Comparison of ENCODE assay signal across 8 cellular contexts in genomic region chr15:51736646-51737537, GRCh38. TPM values are rescaled to one million over a fixed set of nuclear protein-coding genes. Genes with fewer than 3 reads are reported as not detected.
DNase-seq lines count a peak whose midpoint lies in the region; ATAC-seq and TF ChIP-seq lines count a peak whose summit lies in the region.

No MANE protein-coding gene starts in this region.

- peak overlapping the region; percentile 90 for H3K4me2 ChIP-seq in neural cell (ENCODE audit: low read length)

- H3F3A ChIP-seq in neural cell (ENCODE audit: insufficient read depth, low read length, poor library complexity, severe bottlenecking), result no peaks in the 10 kb centered on the region

- no peaks in the 10 kb centered on the region for H3K4me1 Mint-ChIP-seq in type B pancreatic cell (ENCODE audit: unreplicated experiment)

- no peaks in the 10 kb centered on the region for H4K20me1 ChIP-seq in neural cell (ENCODE audit: insufficient read depth)

- H3K27me3 ChIP-seq in esophagus squamous epithelium (no peaks in the 10 kb centered on the region), neural cell (ENCODE audit: insufficient read depth, low read depth, low read length) (peaks cover 13% of the 10 kb centered on the region)

- no peak for TF ChIP-seq POLR2A in esophagus squamous epithelium (IDR thresholded peaks at IDR 0.05)

- TF ChIP-seq EP300 in neural cell (conservative IDR thresholded peaks at IDR 0.05; ENCODE audit: poor library complexity, severe bottlenecking), result no peak

- H3K9me3 Mint-ChIP-seq in type B pancreatic cell, result no peaks in the 10 kb centered on the region

- H3K27me3 Mint-ChIP-seq in type B pancreatic cell, result peaks cover 52% of the 10 kb centered on the region

- 4% methylated on average over 11 to 12 of the region's 74 CpGs for WGBS in esophagus squamous epithelium, 2 donors

- no peaks in the 10 kb centered on the region for H3K79me2 ChIP-seq in neural cell (replicated peaks; ENCODE audit: insufficient read depth, low read length)

- H3K4me3 Mint-ChIP-seq in type B pancreatic cell, result peak overlapping the region; percentile 86

- intact Hi-C loops in esophagus squamous epithelium (cut with DNase I), result no loop called here

- H2AFZ ChIP-seq in neural cell (ENCODE audit: low read depth, low read length), result peak overlapping the region; percentile 7

- H3K4me3 ChIP-seq in esophagus squamous epithelium (peak overlapping the region; percentile 54 to 95 (median 82)), neural cell (ENCODE audit: low read length) (peak overlapping the region; percentile 71)

- peak overlapping the region; percentile 46 for H3K27ac Mint-ChIP-seq in type B pancreatic cell

- H3K9ac ChIP-seq in neural cell (ENCODE audit: low read length), result peak overlapping the region; percentile 70

- H3K9me2 ChIP-seq in neural cell (ENCODE audit: insufficient read depth, low read length), result no peaks in the 10 kb centered on the region

- peak; percentile 36 for DNase-seq in SKM-1 treated with dmso at 0.1 percent for 144 hours (lab: John Stamatoyannopoulos, UW; ENCODE audit: unreplicated experiment)
- no peak for DNase-seq in SKM-1 (lab: John Stamatoyannopoulos, UW; ENCODE audit: unreplicated experiment)
- peak; percentile 56 for DNase-seq in NCI-H774 (lab: John Stamatoyannopoulos, UW)
- DNase-seq in activated T-cell treated with anti-CD3 and anti-CD28 coated beads, Interleukin-2, amount 50 U/mL, for 48 hours, result peak; percentile 74 to 78
- no peak for DNase-seq in esophagus squamous epithelium (lab: John Stamatoyannopoulos, UW)
- DNase-seq in type B pancreatic cell (ENCODE audit: extremely low spot score, unreplicated experiment), result no peak

- H3K27ac ChIP-seq in esophagus squamous epithelium (peak overlapping the region; percentile 83 to 96 (median 90)), neural cell (ENCODE audit: low read length) (peak overlapping the region; percentile 18)

- no peak for TF ChIP-seq RAD21 in neural cell (conservative IDR thresholded peaks at IDR 0.05)

- H3K36me3 ChIP-seq in esophagus squamous epithelium (no peaks in the 10 kb centered on the region), neural cell (ENCODE audit: insufficient read depth, low read length) (no peaks in the 10 kb centered on the region)

- H3K4me1 ChIP-seq in esophagus squamous epithelium, result peaks cover 19 to 67% (median 36%) of the 10 kb centered on the region in 3 donors

- ATAC-seq in HG02885 (IDR thresholded peaks at IDR 0.05; ENCODE audit: poor library complexity, unreplicated experiment), result peak; percentile 37

- H3K36me3 Mint-ChIP-seq in type B pancreatic cell, result no peaks in the 10 kb centered on the region

- TF ChIP-seq CTCF in esophagus squamous epithelium (IDR thresholded peaks at IDR 0.05) (no peak), neural cell (IDR thresholded peaks at IDR 0.05; ENCODE audit: poor library complexity, severe bottlenecking) (no peak), type B pancreatic cell (conservative IDR thresholded peaks at IDR 0.05) (no peak)

- H3K9me3 ChIP-seq in esophagus squamous epithelium, result no peaks in the 10 kb centered on the region
- no peaks in the 10 kb centered on the region for H3K9me3 ChIP-seq in neural cell (ENCODE audit: low read length)

TF ChIP-seq in neural cell, 6 proteins besides CTCF, POLR2A, EP300 and RAD21:
- TF ChIP-seq POLR2AphosphoS5 (IDR thresholded peaks at IDR 0.05) (peak; percentile 67), MXI1 (conservative IDR thresholded peaks at IDR 0.05; ENCODE audit: poor library complexity, severe bottlenecking) (peak; percentile 92)
- TF ChIP-seq, protein P1, sequence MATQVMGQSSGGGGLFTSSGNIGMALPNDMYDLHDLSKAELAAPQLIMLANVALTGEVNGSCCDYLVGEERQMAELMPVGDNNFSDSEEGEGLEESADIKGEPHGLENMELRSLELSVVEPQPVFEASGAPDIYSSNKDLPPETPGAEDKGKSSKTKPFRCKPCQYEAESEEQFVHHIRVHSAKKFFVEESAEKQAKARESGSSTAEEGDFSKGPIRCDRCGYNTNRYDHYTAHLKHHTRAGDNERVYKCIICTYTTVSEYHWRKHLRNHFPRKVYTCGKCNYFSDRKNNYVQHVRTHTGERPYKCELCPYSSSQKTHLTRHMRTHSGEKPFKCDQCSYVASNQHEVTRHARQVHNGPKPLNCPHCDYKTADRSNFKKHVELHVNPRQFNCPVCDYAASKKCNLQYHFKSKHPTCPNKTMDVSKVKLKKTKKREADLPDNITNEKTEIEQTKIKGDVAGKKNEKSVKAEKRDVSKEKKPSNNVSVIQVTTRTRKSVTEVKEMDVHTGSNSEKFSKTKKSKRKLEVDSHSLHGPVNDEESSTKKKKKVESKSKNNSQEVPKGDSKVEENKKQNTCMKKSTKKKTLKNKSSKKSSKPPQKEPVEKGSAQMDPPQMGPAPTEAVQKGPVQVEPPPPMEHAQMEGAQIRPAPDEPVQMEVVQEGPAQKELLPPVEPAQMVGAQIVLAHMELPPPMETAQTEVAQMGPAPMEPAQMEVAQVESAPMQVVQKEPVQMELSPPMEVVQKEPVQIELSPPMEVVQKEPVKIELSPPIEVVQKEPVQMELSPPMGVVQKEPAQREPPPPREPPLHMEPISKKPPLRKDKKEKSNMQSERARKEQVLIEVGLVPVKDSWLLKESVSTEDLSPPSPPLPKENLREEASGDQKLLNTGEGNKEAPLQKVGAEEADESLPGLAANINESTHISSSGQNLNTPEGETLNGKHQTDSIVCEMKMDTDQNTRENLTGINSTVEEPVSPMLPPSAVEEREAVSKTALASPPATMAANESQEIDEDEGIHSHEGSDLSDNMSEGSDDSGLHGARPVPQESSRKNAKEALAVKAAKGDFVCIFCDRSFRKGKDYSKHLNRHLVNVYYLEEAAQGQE (IDR thresholded peaks at IDR 0.05; ENCODE audit: borderline replicate concordance), result no peak

RNA-seq across cellular contexts. Expression of gene LYSMD2, which starts 0.6 kb away (rescaled TPM):
- total RNA-seq in esophagus squamous epithelium (10 to 100 TPM; 11.0 to 15.0 (median 12.9) TPM), type B pancreatic cell (ENCODE audit: low replicate concordance) (3.9 and 6.2 TPM in 2 replicates)
- 6.1 and 8.3 TPM in 2 replicates for polyA plus RNA-seq in neural cell
- polyA minus RNA-seq in neural cell, result 6.0 and 6.6 TPM in 2 replicates

RNA-seq across cellular contexts. Expression of gene TMOD2, which starts 14.5 kb away (rescaled TPM):
- total RNA-seq in esophagus squamous epithelium (1 to 10 TPM; 3.4 to 9.0 (median 4.8) TPM), type B pancreatic cell (ENCODE audit: low replicate concordance) (6.7 and 8.3 TPM in 2 replicates)
- 79.9 and 80.3 TPM in 2 replicates for polyA plus RNA-seq in neural cell
- polyA minus RNA-seq in neural cell, result 175 and 209 TPM in 2 replicates

RNA-seq across cellular contexts. Expression of gene SCG3, which starts 55.6 kb away (rescaled TPM):
- under 1 TPM in 1 of 4 donors, not detected in 3; 0.38 TPM for total RNA-seq in esophagus squamous epithelium
- polyA plus RNA-seq in neural cell, result 61.3 and 68.7 TPM in 2 replicates
- polyA minus RNA-seq in neural cell, result 76.2 and 117 TPM in 2 replicates
- 13.0 and 18.2 TPM in 2 replicates for total RNA-seq in type B pancreatic cell (ENCODE audit: low replicate concordance)

Comparison
In these comparisons a context has a peak if more than half of its experiments do, and no peak if none do; other contexts are left out.
1. DNase-seq: peak in SKM-1 treated with dmso at 0.1 percent for 144 hours (single experiment), NCI-H774 (single experiment) and activated T-cell treated with anti-CD3 and anti-CD28 coated beads, Interleukin-2, amount 50 U/mL, for 48 hours (2 of 2); none in SKM-1 (single experiment), esophagus squamous epithelium (single experiment) and type B pancreatic cell (single experiment).
2. RNA of gene SCG3, which starts 55.6 kb away (total RNA-seq): 13.0 to 18.2 TPM in type B pancreatic cell; 0.38 TPM in esophagus squamous epithelium; every median in the first group is over 10 times any median in the second.